In the genomic region with DNA sequence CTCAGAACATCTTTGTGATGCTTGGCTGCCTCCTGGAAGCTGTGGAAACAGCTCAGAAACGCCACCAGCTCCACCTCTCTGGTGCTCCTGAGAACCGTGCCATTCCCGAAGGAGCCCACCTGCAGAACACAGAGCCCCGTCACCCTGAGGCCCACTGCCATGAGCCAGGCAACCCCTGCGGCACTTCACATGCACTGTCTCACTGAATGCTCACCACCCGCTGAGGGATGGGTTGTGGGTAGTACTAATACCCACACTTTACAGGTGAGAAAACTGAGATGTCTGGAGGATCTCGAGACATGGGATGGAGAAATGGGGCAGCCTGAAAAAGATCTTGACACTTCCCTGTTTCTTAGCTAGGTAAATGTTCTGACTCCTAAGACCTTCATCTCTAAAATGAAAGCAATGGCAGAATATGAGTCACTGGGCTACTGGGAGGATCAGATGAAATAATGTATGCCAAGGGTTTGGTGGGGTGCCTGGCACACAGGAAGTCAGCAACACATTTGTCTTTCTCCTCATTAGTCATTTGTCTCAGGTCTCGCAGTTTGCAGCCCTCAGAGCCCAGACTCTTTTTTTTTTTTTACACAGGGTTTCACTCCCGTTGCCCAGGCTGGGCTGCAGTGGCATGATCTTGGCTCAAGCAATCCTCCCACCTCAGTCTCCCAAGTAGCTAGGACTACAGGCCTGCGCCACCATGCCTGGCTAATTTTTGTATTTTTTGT, we compare ENCODE assay signal across 9 cellular contexts. TPM values are rescaled to one million over a fixed set of nuclear protein-coding genes. Genes with fewer than 3 reads are reported as not detected.
DNase-seq lines count a peak whose midpoint lies in the region; ATAC-seq and TF ChIP-seq lines count a peak whose summit lies in the region.
"Had no signal": no experiment of that assay in that cellular context is flagged by ENCODE, and none has a peak within 500 bp of the region (broad histone marks: within the 10 kb centered on the region; RNA-seq: fewer than 3 reads in every experiment).

No MANE protein-coding gene starts in this region.

- no peaks in the 10 kb centered on the region for H3K9me3 ChIP-seq in CD8-positive, alpha-beta T cell (ENCODE audit: low read length)

- H3K4me1 ChIP-seq in CD8-positive, alpha-beta T cell (ENCODE audit: insufficient read depth, low read length) = peaks cover 58% of the 10 kb centered on the region

- peaks cover 17% of the 10 kb centered on the region for H3K36me3 Mint-ChIP-seq in CD8-positive, alpha-beta T cell
- peaks cover 2% of the 10 kb centered on the region for H3K36me3 Mint-ChIP-seq in activated naive CD4-positive, alpha-beta T cell treated with anti-CD3 and anti-CD28 coated beads for 36 hours (ENCODE audit: low read depth)

- H3K27me3 Mint-ChIP-seq in CD8-positive, alpha-beta T cell (ENCODE audit: low read depth) = no peaks in the 10 kb centered on the region
- no peaks in the 10 kb centered on the region for H3K27me3 Mint-ChIP-seq in activated naive CD4-positive, alpha-beta T cell treated with anti-CD3 and anti-CD28 coated beads for 36 hours (ENCODE audit: low read depth)

- H3K4me3 Mint-ChIP-seq in CD8-positive, alpha-beta T cell = peak overlapping the region; percentile 43
- no peak overlapping the region for H3K4me3 Mint-ChIP-seq in activated naive CD4-positive, alpha-beta T cell treated with anti-CD3 and anti-CD28 coated beads for 36 hours
- H3K4me3 Mint-ChIP-seq: neural crest cell had no signal

- H3K27ac Mint-ChIP-seq in CD8-positive, alpha-beta T cell = peak overlapping the region; percentile 85
- H3K27ac Mint-ChIP-seq in activated naive CD4-positive, alpha-beta T cell treated with anti-CD3 and anti-CD28 coated beads for 36 hours = peak overlapping the region; percentile 58

- TF ChIP-seq CTCF in CD8-positive, alpha-beta T cell (IDR thresholded peaks at IDR 0.05) = no peak
- TF ChIP-seq CTCF in omental fat pad (IDR thresholded peaks at IDR 0.05) = no peak

- H3K4me1 Mint-ChIP-seq in CD8-positive, alpha-beta T cell (ENCODE audit: low read depth) = peaks cover 51% of the 10 kb centered on the region
- peaks cover 52% of the 10 kb centered on the region for H3K4me1 Mint-ChIP-seq in activated naive CD4-positive, alpha-beta T cell treated with anti-CD3 and anti-CD28 coated beads for 36 hours (ENCODE audit: low read depth)
- H3K4me1 Mint-ChIP-seq: neural crest cell had no signal

- peak; percentile 78 for ATAC-seq in CD8-positive, alpha-beta T cell
- ATAC-seq in omental fat pad (ENCODE audit: low FRiP score) (peak; percentile 64), GM21717 (IDR thresholded peaks at IDR 0.05; ENCODE audit: unreplicated experiment) (no peak), GM19395 (IDR thresholded peaks at IDR 0.05; ENCODE audit: unreplicated experiment) (no peak)

- H3K4me3 ChIP-seq in CD8-positive, alpha-beta T cell (ENCODE audit: low read depth, low read length) = no peak overlapping the region

- H3K9me3 Mint-ChIP-seq in CD8-positive, alpha-beta T cell = no peaks in the 10 kb centered on the region
- no peaks in the 10 kb centered on the region for H3K9me3 Mint-ChIP-seq in activated naive CD4-positive, alpha-beta T cell treated with anti-CD3 and anti-CD28 coated beads for 36 hours
- H3K9me3 Mint-ChIP-seq: neural crest cell had no signal

- intact Hi-C loops in CD8-positive, alpha-beta T cell (cut with DNase I, micrococcal nuclease) = loop anchor here in 1 of 2 experiments (1.0 kb wide), 2 partner anchors 17 to 27 kb away; a partner anchor contains a TSS
- intact Hi-C loops in activated naive CD4-positive, alpha-beta T cell treated with anti-CD3 and anti-CD28 coated beads for 36 hours (cut with micrococcal nuclease) = loop anchor here (1.0 to 10.0 kb wide), 7 partner anchors 17 to 1071 kb away; a partner anchor contains a TSS

- peak overlapping the region; percentile 25 for H3K27ac ChIP-seq in CD8-positive, alpha-beta T cell (ENCODE audit: low read depth, low read length)

- CTCF ChIA-PET in CD8-positive, alpha-beta T cell (lab: Charles Lee) = interaction anchor here (1.1 to 1.5 kb wide), 3 partner anchors 24 to 27 kb away, joined by 4 to 6 read pairs (median 4); no protein-coding TSS in a partner anchor
- CTCF ChIA-PET in activated naive CD4-positive, alpha-beta T cell treated with anti-CD3 and anti-CD28 coated beads for 36 hours (lab: Charles Lee) = interaction anchor here (0.6 to 1.5 kb wide), 11 partner anchors 10 to 504 kb away, joined by 3 to 5 read pairs (median 3); a partner anchor contains a TSS

- POLR2A ChIA-PET in CD8-positive, alpha-beta T cell (lab: Charles Lee) = interaction anchor here (1.0 kb wide), 1 partner anchor 147 kb away, joined by 3 read pairs; no protein-coding TSS in a partner anchor

- no peaks in the 10 kb centered on the region for H3K36me3 ChIP-seq in CD8-positive, alpha-beta T cell (ENCODE audit: insufficient read depth, low read length)

- no peaks in the 10 kb centered on the region for H3K27me3 ChIP-seq in CD8-positive, alpha-beta T cell (ENCODE audit: insufficient read depth, low read length)

- peak in 6 of 7 experiments; percentile 29 to 78 (median 56) for DNase-seq in CD8-positive, alpha-beta T cell
- DNase-seq in RKO (ENCODE audit: low spot score) (peak; percentile 51), omental fat pad (ENCODE audit: low spot score) (no peak), NCI-H1694 treated with DMSO at 0.1 percent for 48 hours (lab: John Stamatoyannopoulos, UW) (no peak), NCI-H1092 treated with DMSO at 0.1 percent for 48 hours (lab: John Stamatoyannopoulos, UW) (no peak)
- DNase-seq in activated naive CD4-positive, alpha-beta T cell treated with anti-CD3 and anti-CD28 coated beads for 36 hours = peak; percentile 82

RNA-seq across cellular contexts. Expression of a gene that starts 5.3 kb away (rescaled TPM):
- total RNA-seq in CD8-positive, alpha-beta T cell = 10 to 100 TPM; 34.5 to 36.5 TPM
- total RNA-seq in activated naive CD4-positive, alpha-beta T cell treated with anti-CD3 and anti-CD28 coated beads for 36 hours = 10 to 100 TPM; 12.4 to 13.4 TPM
- 1 to 10 TPM in 2 of 4 donors, under 1 TPM in 2; 0.65 to 5.6 (median 2.1) TPM for total RNA-seq in omental fat pad
- total RNA-seq: neural crest cell had no signal

RNA-seq across cellular contexts. Expression of a gene that starts 17.5 kb away (rescaled TPM):
- total RNA-seq in CD8-positive, alpha-beta T cell = 10 to 100 TPM; 20.7 to 21.4 TPM
- 10 to 100 TPM; 14.1 to 15.0 TPM for total RNA-seq in activated naive CD4-positive, alpha-beta T cell treated with anti-CD3 and anti-CD28 coated beads for 36 hours
- total RNA-seq in omental fat pad = 10 to 100 TPM in 3 of 4 donors, 1 to 10 TPM in 1; 7.3 to 16.0 (median 14.1) TPM

RNA-seq across cellular contexts. Expression of a gene that starts 55.4 kb away (rescaled TPM):
- not detected for total RNA-seq in CD8-positive, alpha-beta T cell
- total RNA-seq in activated naive CD4-positive, alpha-beta T cell treated with anti-CD3 and anti-CD28 coated beads for 36 hours = not detected
- total RNA-seq in omental fat pad = not detected
- total RNA-seq: neural crest cell had no signal

Comparison
In these comparisons a context has a peak if more than half of its experiments do, and no peak if none do; other contexts are left out.
1. ATAC-seq: peak in CD8-positive, alpha-beta T cell (single experiment) and omental fat pad (single experiment); none in GM21717 (single experiment) and GM19395 (single experiment).
2. DNase-seq: peak in CD8-positive, alpha-beta T cell (6 of 7), RKO (single experiment) and activated naive CD4-positive, alpha-beta T cell treated with anti-CD3 and anti-CD28 coated beads for 36 hours (single experiment); none in omental fat pad (single experiment), NCI-H1694 treated with DMSO at 0.1 percent for 48 hours (single experiment) and NCI-H1092 treated with DMSO at 0.1 percent for 48 hours (single experiment).